ENCODE assay signal across 11 cellular contexts in genomic region chr2:10431797-10432196, GRCh38. TPM values are rescaled to one million over a fixed set of nuclear protein-coding genes. Genes with fewer than 3 reads are reported as not detected.
DNase-seq lines count a peak whose midpoint lies in the region; ATAC-seq, FAIRE-seq and TF ChIP-seq lines count a peak whose summit lies in the region.
"Had no signal": no experiment of that assay in that cellular context is flagged by ENCODE, and none has a peak within 500 bp of the region (broad histone marks: within the 10 kb centered on the region; RNA-seq: fewer than 3 reads in every experiment).

No MANE protein-coding gene starts in this region.

- peaks cover 0 to under 1% of the 10 kb centered on the region in 2 experiments for H3K36me3 ChIP-seq in keratinocyte (ENCODE audit: control insufficient read depth in 2 of 2, extremely low read depth in 1 of 2, insufficient read depth in 2 of 2, low read length in 2 of 2)
- no peaks in the 10 kb centered on the region for H3K36me3 ChIP-seq in MM.1S (replicated peaks; ENCODE audit: insufficient read depth, low read length)

- H4K20me1 ChIP-seq in keratinocyte (ENCODE audit: control insufficient read depth, extremely low read depth, insufficient read depth, low read length) (no peaks in the 10 kb centered on the region), MM.1S (ENCODE audit: insufficient read depth, low read length) (no peaks in the 10 kb centered on the region)

- H3K27me3 ChIP-seq in keratinocyte (ENCODE audit: control insufficient read depth, extremely low read depth, insufficient read depth, low read length) (no peaks in the 10 kb centered on the region), MM.1S (replicated peaks; ENCODE audit: insufficient read depth, low read length) (no peaks in the 10 kb centered on the region)

- H3K9me3 ChIP-seq in keratinocyte (ENCODE audit: control insufficient read depth, low read depth, low read length) (no peaks in the 10 kb centered on the region), MM.1S (replicated peaks; ENCODE audit: insufficient read depth, low read length) (no peaks in the 10 kb centered on the region)
- H3K9me3 ChIP-seq: A549 had no signal

- TF ChIP-seq CTCF in activated B cell treated with CpG ODN at 0.5 μM for 24 hours (IDR thresholded peaks at IDR 0.05), result no peak
- no peak for TF ChIP-seq CTCF in keratinocyte (optimal IDR thresholded peaks at IDR 0.05 in 1 of 3, IDR thresholded peaks at IDR 0.05 in 1 of 3, conservative IDR thresholded peaks at IDR 0.05 in 1 of 3; ENCODE audit: extremely low read depth in 1 of 3, insufficient read depth in 2 of 3, low read length in 3 of 3)
- TF ChIP-seq CTCF in MM.1S (IDR thresholded peaks at IDR 0.05; ENCODE audit: low read length), result no peak

- CTCF ChIA-PET in activated B cell treated with CpG ODN at 0.5 μM for 24 hours (lab: Charles Lee), result interaction anchor here (1.0 to 8.6 kb wide), 6 partner anchors 14 to 360 kb away, joined by 5 to 162 read pairs (median 7); partner anchors contain the start of gene RRM2

- H3K4me3 Mint-ChIP-seq in T-helper 2 cell treated with Interferon-gamma antibody and Interleukin-4, amounts not matched to agents 5 μg/mL and 100 μg/mL, for 36 hours, result peak overlapping the region; percentile 82
- peak overlapping the region; percentile 62 for H3K4me3 Mint-ChIP-seq in activated B cell treated with CpG ODN at 0.5 μM for 24 hours
- H3K4me3 Mint-ChIP-seq in stimulated activated effector memory CD8-positive, alpha-beta T cell treated with anti-CD3 and anti-CD28 coated beads, Interleukin-12 subunit alpha, Interleukin-12 subunit beta, amount 100 ng/mL, for 72 hours, result peak overlapping the region; percentile 65

- H2AFZ ChIP-seq in keratinocyte (ENCODE audit: control insufficient read depth, low read length) (no peak overlapping the region), MM.1S (ENCODE audit: low read length) (no peak overlapping the region)

- no peak for FAIRE-seq in keratinocyte (lab: Jason Lieb, UNC)
- FAIRE-seq: A549 had no signal

- peak overlapping the region; percentile 54 for H3K27ac Mint-ChIP-seq in T-helper 2 cell treated with Interferon-gamma antibody and Interleukin-4, amounts not matched to agents 5 μg/mL and 100 μg/mL, for 36 hours
- no peak overlapping the region for H3K27ac Mint-ChIP-seq in activated B cell treated with CpG ODN at 0.5 μM for 24 hours
- H3K27ac Mint-ChIP-seq in stimulated activated effector memory CD8-positive, alpha-beta T cell treated with anti-CD3 and anti-CD28 coated beads, Interleukin-12 subunit alpha, Interleukin-12 subunit beta, amount 100 ng/mL, for 72 hours, result peak overlapping the region; percentile 50

- peaks cover 14% of the 10 kb centered on the region for H3K4me1 Mint-ChIP-seq in T-helper 2 cell treated with Interferon-gamma antibody and Interleukin-4, amounts not matched to agents 5 μg/mL and 100 μg/mL, for 36 hours (ENCODE audit: low read depth)
- H3K4me1 Mint-ChIP-seq in activated B cell treated with CpG ODN at 0.5 μM for 24 hours, result peaks cover 15% of the 10 kb centered on the region
- H3K4me1 Mint-ChIP-seq in stimulated activated effector memory CD8-positive, alpha-beta T cell treated with anti-CD3 and anti-CD28 coated beads, Interleukin-12 subunit alpha, Interleukin-12 subunit beta, amount 100 ng/mL, for 72 hours, result peaks cover 26% of the 10 kb centered on the region

- H3K36me3 Mint-ChIP-seq in T-helper 2 cell treated with Interferon-gamma antibody and Interleukin-4, amounts not matched to agents 5 μg/mL and 100 μg/mL, for 36 hours (ENCODE audit: low read depth), result peaks cover 3% of the 10 kb centered on the region
- H3K36me3 Mint-ChIP-seq in activated B cell treated with CpG ODN at 0.5 μM for 24 hours (ENCODE audit: low read depth), result peaks cover 7% of the 10 kb centered on the region
- peaks cover 42% of the 10 kb centered on the region for H3K36me3 Mint-ChIP-seq in stimulated activated effector memory CD8-positive, alpha-beta T cell treated with anti-CD3 and anti-CD28 coated beads, Interleukin-12 subunit alpha, Interleukin-12 subunit beta, amount 100 ng/mL, for 72 hours

- no peaks in the 10 kb centered on the region for H3K9me1 ChIP-seq in keratinocyte (ENCODE audit: control insufficient read depth, extremely low read depth, insufficient read depth, low read length)

- H3K9ac ChIP-seq in keratinocyte (ENCODE audit: control insufficient read depth, extremely low read depth, insufficient read depth, low read length), result peak overlapping the region; percentile 43
- no peak overlapping the region for H3K9ac ChIP-seq in MM.1S (ENCODE audit: low read length)

- no peak for ATAC-seq in activated B cell treated with CpG ODN at 0.5 μM for 24 hours (ENCODE audit: low read depth)
- no peak for ATAC-seq in stimulated activated effector memory CD8-positive, alpha-beta T cell treated with anti-CD3 and anti-CD28 coated beads, Interleukin-12 subunit alpha, Interleukin-12 subunit beta, amount 100 ng/mL, for 72 hours
- ATAC-seq in GM18520 (IDR thresholded peaks at IDR 0.05; ENCODE audit: unreplicated experiment), result no peak

- no peak overlapping the region for H3K27ac ChIP-seq in keratinocyte (ENCODE audit: control insufficient read depth, insufficient read depth, low read length)
- no peak overlapping the region for H3K27ac ChIP-seq in MM.1S (ENCODE audit: low read length)
- H3K27ac ChIP-seq: dorsolateral prefrontal cortex had no signal

- H3K4me3 ChIP-seq in keratinocyte (ENCODE audit: control insufficient read depth in 2 of 3, extremely low read depth in 1 of 3, insufficient read depth in 2 of 3, low read depth in 1 of 3, low read length in 3 of 3) (peak overlapping the region in 2 of 3 experiments; percentile 40 to 59), MM.1S (ENCODE audit: low read length) (no peak overlapping the region)
- H3K4me3 ChIP-seq: A549 had no signal

- dilution Hi-C loops in keratinocyte (cut with MboI; ENCODE audit: extremely low pct_ligation_motif_present, low sequenced_read_pairs), result no loop called here

- POLR2A ChIA-PET in activated B cell treated with CpG ODN at 0.5 μM for 24 hours (lab: Charles Lee), result interaction anchor here (0.5 to 1.8 kb wide), 2 partner anchors 14 to 313 kb away, joined by 4 to 5 read pairs; no protein-coding TSS in a partner anchor

- no peaks in the 10 kb centered on the region for H3K9me2 ChIP-seq in MM.1S (replicated peaks; ENCODE audit: insufficient read depth, low read length)

- intact Hi-C loops in activated B cell treated with CpG ODN at 0.5 μM for 24 hours (cut with micrococcal nuclease), result loop anchor here (10.0 kb wide), 1 partner anchor 617 kb away; no protein-coding TSS in a partner anchor

- H3K4me2 ChIP-seq in keratinocyte (ENCODE audit: control insufficient read depth, extremely low read depth, insufficient read depth, low read depth, low read length), result peak overlapping the region; percentile 46
- no peak overlapping the region for H3K4me2 ChIP-seq in MM.1S (ENCODE audit: low read depth, low read length)

- no peaks in the 10 kb centered on the region for H3F3A ChIP-seq in MM.1S (ENCODE audit: insufficient read depth, low read length)

- H3K9me3 Mint-ChIP-seq in T-helper 2 cell treated with Interferon-gamma antibody and Interleukin-4, amounts not matched to agents 5 μg/mL and 100 μg/mL, for 36 hours, result no peaks in the 10 kb centered on the region
- H3K9me3 Mint-ChIP-seq in activated B cell treated with CpG ODN at 0.5 μM for 24 hours, result no peaks in the 10 kb centered on the region
- no peaks in the 10 kb centered on the region for H3K9me3 Mint-ChIP-seq in stimulated activated effector memory CD8-positive, alpha-beta T cell treated with anti-CD3 and anti-CD28 coated beads, Interleukin-12 subunit alpha, Interleukin-12 subunit beta, amount 100 ng/mL, for 72 hours

- no peak for DNase-seq in T-helper 2 cell treated with Interferon-gamma antibody and Interleukin-4, amounts not matched to agents 5 μg/mL and 100 μg/mL, for 36 hours (ENCODE audit: low spot score)
- DNase-seq in T-helper 2 cell, result no peak
- DNase-seq in activated B cell treated with CpG ODN at 0.5 μM for 24 hours, result no peak
- no peak for DNase-seq in keratinocyte (ENCODE audit: low read depth, low spot score)
- DNase-seq in stimulated activated effector memory CD8-positive, alpha-beta T cell treated with anti-CD3 and anti-CD28 coated beads, Interleukin-12 subunit alpha, Interleukin-12 subunit beta, amount 100 ng/mL, for 72 hours (ENCODE audit: low spot score in 2 of 2), result no peak
- no peak for DNase-seq in MM.1S
- DNase-seq in NCI-H2107 treated with DMSO at 0.1 percent for 48 hours (lab: John Stamatoyannopoulos, UW; ENCODE audit: unreplicated experiment), result no peak
- DNase-seq: dorsolateral prefrontal cortex, NCI-H774 had no signal

- no peaks in the 10 kb centered on the region for H3K27me3 Mint-ChIP-seq in T-helper 2 cell treated with Interferon-gamma antibody and Interleukin-4, amounts not matched to agents 5 μg/mL and 100 μg/mL, for 36 hours (ENCODE audit: low read depth)
- peaks cover 4% of the 10 kb centered on the region for H3K27me3 Mint-ChIP-seq in activated B cell treated with CpG ODN at 0.5 μM for 24 hours

- H3K79me2 ChIP-seq in keratinocyte (ENCODE audit: control insufficient read depth, insufficient read depth, low read length) (no peaks in the 10 kb centered on the region), MM.1S (ENCODE audit: low read length) (no peaks in the 10 kb centered on the region)

- H3K4me1 ChIP-seq in keratinocyte (ENCODE audit: control insufficient read depth, extremely low read depth, insufficient read depth, low read length) (no peaks in the 10 kb centered on the region), MM.1S (ENCODE audit: low read length) (no peaks in the 10 kb centered on the region)

RNA-seq across cellular contexts. Expression of gene ODC1, which starts 16.3 kb away (rescaled TPM):
- 192 and 200 TPM in 2 replicates for total RNA-seq in activated B cell treated with CpG ODN at 0.5 μM for 24 hours
- polyA plus RNA-seq in keratinocyte, result 501 to 637 TPM (median 613 TPM) in 3 replicates
- 17.0 TPM for polyA plus RNA-seq in keratinocyte (2011; ENCODE audit: low read depth)
- polyA plus RNA-seq in keratinocyte (2011; cell fraction: cytosol; rRNA removed), result 683 and 864 TPM in 2 replicates
- 272 and 323 TPM in 2 replicates for polyA plus RNA-seq in keratinocyte (2011; cell fraction: nucleus; rRNA removed)
- 36.4 and 382 TPM in 2 replicates for polyA plus RNA-seq in keratinocyte (2012; ENCODE audit: low replicate concordance)
- polyA minus RNA-seq in keratinocyte, result 222 to 540 TPM (median 484 TPM) in 3 replicates
- polyA minus RNA-seq in keratinocyte (2011; cell fraction: cytosol; rRNA and poly(A)+ RNA removed), result 366 TPM
- polyA minus RNA-seq in keratinocyte (2011; cell fraction: nucleus; rRNA and poly(A)+ RNA removed), result 86.1 and 158 TPM in 2 replicates
